ENCODE assay signal across 1 cellular context in genomic region chr19:1383311-1384084, GRCh38.
TF ChIP-seq lines count a peak whose summit lies in the region.

TSS of gene NDUFS7 (plus strand) at chr19:1383907. CDS start at chr19:1383927, 20 bp downstream.

TF ChIP-seq in HepG2, 621 proteins besides CTCF, POLR2A, EP300 and RAD21 (continued from another document and continues in another):
- TF ChIP-seq FOXP4 (CRISPR knock-in tag; IDR thresholded peaks at IDR 0.05) (peak; percentile 36; the same call in 1 of the 2 replicates), SOX13 (IDR thresholded peaks at IDR 0.05) (0 out of 2 replicates have a peak, but pooled peaks have one; percentile 57), SOX13 (CRISPR knock-in tag; conservative IDR thresholded peaks at IDR 0.05 in 1 of 2, IDR thresholded peaks at IDR 0.05 in 1 of 2) (peak in 1 of 2 experiments; percentile 34; a peak in 1 of 4 replicates), ZBTB43 (CRISPR knock-in tag; conservative IDR thresholded peaks at IDR 0.05) (peak; percentile 30; the same call in 1 of the 2 replicates), ZNF570 (CRISPR knock-in tag; IDR thresholded peaks at IDR 0.05; ENCODE audit: borderline replicate concordance) (0 out of 2 replicates have a peak, but pooled peaks have one; percentile 67), MEIS2 (CRISPR knock-in tag; IDR thresholded peaks at IDR 0.05) (peak; percentile 72), SIN3A (IDR thresholded peaks at IDR 0.05; ENCODE audit: borderline replicate concordance, low read depth, low read length) (peak; percentile 93; the same call in 1 of the 2 replicates), HIVEP1 (CRISPR knock-in tag; IDR thresholded peaks at IDR 0.05) (peak; percentile 94), ELF4 (CRISPR knock-in tag; IDR thresholded peaks at IDR 0.05; ENCODE audit: borderline replicate concordance) (no peak), HNRNPL (IDR thresholded peaks at IDR 0.05; ENCODE audit: low read depth, low read length) (peak; percentile 48; the same call in 1 of the 2 replicates), RNF2 (conservative IDR thresholded peaks at IDR 0.05; ENCODE audit: low read depth) (peak; percentile 86), HINFP (CRISPR knock-in tag; IDR thresholded peaks at IDR 0.05; ENCODE audit: low read depth) (peak; percentile 85), EED (CRISPR knock-in tag; IDR thresholded peaks at IDR 0.05) (no peak; the same call in none of the 2 replicates), TAF1 (CRISPR knock-in tag; IDR thresholded peaks at IDR 0.05) (peak; percentile 72; the same call in 1 of the 2 replicates), ZFAT (CRISPR knock-in tag; conservative IDR thresholded peaks at IDR 0.05) (no peak), CEBPG (CRISPR knock-in tag; IDR thresholded peaks at IDR 0.05) (peak; percentile 99), FOXK1 (CRISPR knock-in tag; IDR thresholded peaks at IDR 0.05; ENCODE audit: borderline replicate concordance, low read depth) (peak; percentile 87), PREB (CRISPR knock-in tag; IDR thresholded peaks at IDR 0.05) (peak; percentile 93; the same call in 1 of the 2 replicates), GZF1 (CRISPR knock-in tag; IDR thresholded peaks at IDR 0.05) (peak; percentile 87; the same call in 1 of the 2 replicates), ARHGAP35 (CRISPR knock-in tag; IDR thresholded peaks at IDR 0.05; ENCODE audit: borderline replicate concordance) (peak; percentile 79; the same call in 1 of the 2 replicates), MYNN (CRISPR knock-in tag; IDR thresholded peaks at IDR 0.05; ENCODE audit: low read depth) (peak; percentile 90; the same call in 1 of the 2 replicates), ZNF441 (CRISPR knock-in tag; IDR thresholded peaks at IDR 0.05; ENCODE audit: borderline replicate concordance) (peak; percentile 86), ZNF615 (CRISPR knock-in tag; IDR thresholded peaks at IDR 0.05; ENCODE audit: borderline replicate concordance) (peak; percentile 98), ZNF749 (CRISPR knock-in tag; IDR thresholded peaks at IDR 0.05; ENCODE audit: borderline replicate concordance) (peak; percentile 97), ZNF839 (CRISPR knock-in tag; IDR thresholded peaks at IDR 0.05; ENCODE audit: borderline replicate concordance) (no peak; the same call in 1 of the 2 replicates), FOXA3 (CRISPR knock-in tag; IDR thresholded peaks at IDR 0.05) (peak; percentile 75), ATF2 (CRISPR knock-in tag; IDR thresholded peaks at IDR 0.05) (peak; percentile 92), ZBTB49 (CRISPR knock-in tag; IDR thresholded peaks at IDR 0.05; ENCODE audit: borderline replicate concordance) (no peak), NRL (CRISPR knock-in tag; IDR thresholded peaks at IDR 0.05; ENCODE audit: borderline replicate concordance) (peak; percentile 91), RCOR2 (CRISPR knock-in tag; IDR thresholded peaks at IDR 0.05) (peak; percentile 81), RFXANK (CRISPR knock-in tag; IDR thresholded peaks at IDR 0.05) (peak; percentile 84; the same call in 1 of the 2 replicates), MTF2 (CRISPR knock-in tag; IDR thresholded peaks at IDR 0.05; ENCODE audit: borderline replicate concordance) (peak; percentile 98), ZNF672 (CRISPR knock-in tag; IDR thresholded peaks at IDR 0.05) (peak; percentile 83; the same call in 1 of the 2 replicates), ZNF234 (CRISPR knock-in tag; conservative IDR thresholded peaks at IDR 0.05) (peak; percentile 97), FLYWCH1 (CRISPR knock-in tag; IDR thresholded peaks at IDR 0.05) (no peak), ZNF160 (CRISPR knock-in tag; IDR thresholded peaks at IDR 0.05) (peak; percentile 97), ZBTB25 (CRISPR knock-in tag; IDR thresholded peaks at IDR 0.05) (peak; percentile 99), SP1 (IDR thresholded peaks at IDR 0.05) (no peak), SP1 (CRISPR knock-in tag; IDR thresholded peaks at IDR 0.05) (peak; percentile 83), IKZF1 (IDR thresholded peaks at IDR 0.05) (no peak), RNF219 (CRISPR knock-in tag; IDR thresholded peaks at IDR 0.05) (no peak), ZNF713 (CRISPR knock-in tag; IDR thresholded peaks at IDR 0.05) (peak; percentile 88; the same call in 1 of the 2 replicates), DDIT3 (CRISPR knock-in tag; IDR thresholded peaks at IDR 0.05) (no peak), CHD2 (IDR thresholded peaks at IDR 0.05; ENCODE audit: low read depth, low read length) (peak; percentile 28; the same call in 1 of the 2 replicates), ZNF549 (CRISPR knock-in tag; IDR thresholded peaks at IDR 0.05) (no peak), HMGXB3 (CRISPR knock-in tag; IDR thresholded peaks at IDR 0.05; ENCODE audit: borderline replicate concordance) (peak; percentile 75; the same call in 1 of the 2 replicates), ONECUT2 (CRISPR knock-in tag; IDR thresholded peaks at IDR 0.05) (0 out of 2 replicates have a peak, but pooled peaks have one; percentile 47), ZZZ3 (CRISPR knock-in tag; IDR thresholded peaks at IDR 0.05; ENCODE audit: borderline replicate concordance) (peak; percentile 93)
